In the genomic region with DNA sequence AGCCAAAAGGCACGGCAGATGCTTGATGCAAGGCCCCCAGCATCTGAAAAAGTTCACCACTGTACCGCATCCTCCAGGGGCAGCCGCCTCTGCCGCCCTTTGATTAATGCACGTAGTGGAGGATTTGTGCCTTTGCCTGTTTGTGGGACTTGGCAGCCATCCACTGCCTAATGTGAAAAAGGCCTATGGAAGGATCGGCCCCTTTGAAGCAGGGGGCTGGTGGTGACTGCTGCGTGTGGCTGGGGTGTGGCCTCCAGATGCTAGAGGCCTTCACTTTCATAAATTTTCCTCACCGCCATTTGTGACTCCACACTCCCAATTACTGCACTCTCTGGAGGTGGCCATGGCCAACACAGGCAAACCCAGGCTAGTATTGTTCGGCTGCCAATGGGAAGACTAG, we compare ENCODE assay signal across 1 cellular context.
TF ChIP-seq lines count a peak whose summit lies in the region.

No MANE protein-coding gene starts in this region.

TF ChIP-seq in SK-N-SH treated with all-trans-retinoic acid at 6 μM for 48 hours, 23 proteins besides CTCF, POLR2A, EP300 and RAD21 (continued from another document):
- TF ChIP-seq, protein P1, sequence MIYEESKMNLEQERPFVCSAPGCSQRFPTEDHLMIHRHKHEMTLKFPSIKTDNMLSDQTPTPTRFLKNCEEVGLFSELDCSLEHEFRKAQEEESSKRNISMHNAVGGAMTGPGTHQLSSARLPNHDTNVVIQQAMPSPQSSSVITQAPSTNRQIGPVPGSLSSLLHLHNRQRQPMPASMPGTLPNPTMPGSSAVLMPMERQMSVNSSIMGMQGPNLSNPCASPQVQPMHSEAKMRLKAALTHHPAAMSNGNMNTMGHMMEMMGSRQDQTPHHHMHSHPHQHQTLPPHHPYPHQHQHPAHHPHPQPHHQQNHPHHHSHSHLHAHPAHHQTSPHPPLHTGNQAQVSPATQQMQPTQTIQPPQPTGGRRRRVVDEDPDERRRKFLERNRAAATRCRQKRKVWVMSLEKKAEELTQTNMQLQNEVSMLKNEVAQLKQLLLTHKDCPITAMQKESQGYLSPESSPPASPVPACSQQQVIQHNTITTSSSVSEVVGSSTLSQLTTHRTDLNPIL (CRISPR knock-in tag; IDR thresholded peaks at IDR 0.05; ENCODE audit: low read depth): no peak
- TF ChIP-seq PPARA (CRISPR knock-in tag; IDR thresholded peaks at IDR 0.05; ENCODE audit: borderline replicate concordance): no peak
- TF ChIP-seq ARNTL (CRISPR knock-in tag; IDR thresholded peaks at IDR 0.05; ENCODE audit: borderline replicate concordance, low read depth): no peak
- no peak for TF ChIP-seq ZNF70 (CRISPR knock-in tag; IDR thresholded peaks at IDR 0.05)
- no peak for TF ChIP-seq ZC3H10 (CRISPR knock-in tag; IDR thresholded peaks at IDR 0.05)
- TF ChIP-seq TCF4 (CRISPR knock-in tag; IDR thresholded peaks at IDR 0.05; ENCODE audit: borderline replicate concordance): no peak
- no peak for TF ChIP-seq ZFP3 (CRISPR knock-in tag; IDR thresholded peaks at IDR 0.05)
- TF ChIP-seq, protein P2, sequence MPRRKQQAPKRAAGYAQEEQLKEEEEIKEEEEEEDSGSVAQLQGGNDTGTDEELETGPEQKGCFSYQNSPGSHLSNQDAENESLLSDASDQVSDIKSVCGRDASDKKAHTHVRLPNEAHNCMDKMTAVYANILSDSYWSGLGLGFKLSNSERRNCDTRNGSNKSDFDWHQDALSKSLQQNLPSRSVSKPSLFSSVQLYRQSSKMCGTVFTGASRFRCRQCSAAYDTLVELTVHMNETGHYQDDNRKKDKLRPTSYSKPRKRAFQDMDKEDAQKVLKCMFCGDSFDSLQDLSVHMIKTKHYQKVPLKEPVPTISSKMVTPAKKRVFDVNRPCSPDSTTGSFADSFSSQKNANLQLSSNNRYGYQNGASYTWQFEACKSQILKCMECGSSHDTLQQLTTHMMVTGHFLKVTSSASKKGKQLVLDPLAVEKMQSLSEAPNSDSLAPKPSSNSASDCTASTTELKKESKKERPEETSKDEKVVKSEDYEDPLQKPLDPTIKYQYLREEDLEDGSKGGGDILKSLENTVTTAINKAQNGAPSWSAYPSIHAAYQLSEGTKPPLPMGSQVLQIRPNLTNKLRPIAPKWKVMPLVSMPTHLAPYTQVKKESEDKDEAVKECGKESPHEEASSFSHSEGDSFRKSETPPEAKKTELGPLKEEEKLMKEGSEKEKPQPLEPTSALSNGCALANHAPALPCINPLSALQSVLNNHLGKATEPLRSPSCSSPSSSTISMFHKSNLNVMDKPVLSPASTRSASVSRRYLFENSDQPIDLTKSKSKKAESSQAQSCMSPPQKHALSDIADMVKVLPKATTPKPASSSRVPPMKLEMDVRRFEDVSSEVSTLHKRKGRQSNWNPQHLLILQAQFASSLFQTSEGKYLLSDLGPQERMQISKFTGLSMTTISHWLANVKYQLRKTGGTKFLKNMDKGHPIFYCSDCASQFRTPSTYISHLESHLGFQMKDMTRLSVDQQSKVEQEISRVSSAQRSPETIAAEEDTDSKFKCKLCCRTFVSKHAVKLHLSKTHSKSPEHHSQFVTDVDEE (CRISPR knock-in tag; IDR thresholded peaks at IDR 0.05): no peak
- TF ChIP-seq CSDC2 (CRISPR knock-in tag; IDR thresholded peaks at IDR 0.05): no peak
TF ChIP-seq in SK-N-SH treated with all-trans-retinoic acid at 6 μM for 48 hours: peak in this region for 0.
